Comparison of ENCODE assay signal across 8 cellular contexts in genomic region chr22:29205598-29206371, GRCh38. TPM values are rescaled to one million over a fixed set of nuclear protein-coding genes. Genes with fewer than 3 reads are reported as not detected.
DNase-seq lines count a peak whose midpoint lies in the region; ATAC-seq and TF ChIP-seq lines count a peak whose summit lies in the region.

TSS of gene EMID1 (plus strand) at chr22:29205896. CDS start at chr22:29206039, 143 bp downstream.

- BruUV-seq in PC-9 (replicated peaks; lab: Mats Ljungman, UMichigan), result no TSS peak

- H3K36me3 ChIP-seq in PC-9 (ENCODE audit: low read depth) (no peaks in the 10 kb centered on the region), mucosa of descending colon (ENCODE audit: low read depth) (no peaks in the 10 kb centered on the region), upper lobe of right lung (no peaks in the 10 kb centered on the region)

- no peaks in the 10 kb centered on the region for H4K20me1 ChIP-seq in PC-9 (ENCODE audit: insufficient read depth)

- H2AFZ ChIP-seq in PC-9, result no peak within 1 kb of the TSS

- POLR2A ChIA-PET in PC-9 (lab: Charles Lee; ENCODE audit: unreplicated experiment), result interaction anchor here (0.5 to 0.6 kb wide), 3 partner anchors 36 to 606 kb away, joined by 3 to 4 read pairs (median 4); partner anchors contain the start of gene XBP1

- H3K27me3 ChIP-seq in PC-9 (ENCODE audit: insufficient read depth, low read depth) (peaks cover 42% of the 10 kb centered on the region), upper lobe of right lung (no peaks in the 10 kb centered on the region)

- H3K4me1 ChIP-seq in PC-9 (replicated peaks; ENCODE audit: insufficient read depth) (no peaks in the 10 kb centered on the region), mucosa of descending colon (ENCODE audit: low read depth) (peaks cover 13% of the 10 kb centered on the region), upper lobe of right lung (peaks cover 27% of the 10 kb centered on the region)

- peak; percentile 39 for ATAC-seq in mucosa of descending colon
- peak; percentile 49 for ATAC-seq in upper lobe of right lung
- ATAC-seq in GM21367 (IDR thresholded peaks at IDR 0.05; ENCODE audit: unreplicated experiment), result no peak
- no peak for ATAC-seq in HG02571 (IDR thresholded peaks at IDR 0.05; ENCODE audit: unreplicated experiment)

- H3K4me2 ChIP-seq in PC-9, result peak within 1 kb of the TSS; percentile 59

- H3K79me2 ChIP-seq in PC-9 (ENCODE audit: low read depth), result no peaks in the 10 kb centered on the region

- no peaks in the 10 kb centered on the region for H3K9me3 ChIP-seq in PC-9 (ENCODE audit: insufficient read depth, low read depth)
- no peaks in the 10 kb centered on the region for H3K9me3 ChIP-seq in mucosa of descending colon
- H3K9me3 ChIP-seq in upper lobe of right lung, result no peaks in the 10 kb centered on the region

- intact Hi-C loops in PC-9 (cut with micrococcal nuclease; ENCODE audit: unreplicated experiment), result no loop called here
- intact Hi-C loops in mucosa of descending colon (cut with DNase I, micrococcal nuclease), result no loop called here
- intact Hi-C loops in upper lobe of right lung (cut with DNase I), result no loop called here

- CTCF ChIA-PET in PC-9 (lab: Charles Lee), result no interaction called here

- DNase-seq in activated naive CD4-positive, alpha-beta T cell treated with Interleukin-2 at 50 U/mL for 16 hours, result peak; percentile 20
- DNase-seq in activated naive CD4-positive, alpha-beta T cell treated with anti-CD3 and anti-CD28 coated beads, Interleukin-2, amount 50 U/mL, for 16 hours, result no peak
- DNase-seq in PC-9 (peak in 1 of 2 experiments; percentile 28), ecto neural progenitor cell (ENCODE audit: low spot score) (peak; percentile 79), mucosa of descending colon (peak in 2 of 3 donors; percentile 40 to 61), upper lobe of right lung (peak; percentile 75)

- TF ChIP-seq CTCF in PC-9 (conservative IDR thresholded peaks at IDR 0.05) (no peak), mucosa of descending colon (IDR thresholded peaks at IDR 0.05) (no peak), upper lobe of right lung (IDR thresholded peaks at IDR 0.05) (peak; percentile 14)

- no peaks in the 10 kb centered on the region for H3F3A ChIP-seq in PC-9 (ENCODE audit: insufficient read depth, low read depth)

- H3K9me2 ChIP-seq in PC-9 (ENCODE audit: insufficient read depth), result no peaks in the 10 kb centered on the region

- no peak within 1 kb of the TSS for H3K27ac ChIP-seq in PC-9
- H3K27ac ChIP-seq in upper lobe of right lung, result peak within 1 kb of the TSS; percentile 61

- H3K4me3 ChIP-seq in PC-9 (peak within 1 kb of the TSS; percentile 44; the same call in 1 of the 2 replicates), mucosa of descending colon (peak within 1 kb of the TSS; percentile 22), upper lobe of right lung (peak within 1 kb of the TSS; percentile 63)

RNA-seq across cellular contexts. Expression of gene EMID1, which starts in this region (rescaled TPM):
- 1.1 and 3.1 TPM in 2 replicates for total RNA-seq in PC-9 (2021)
- total RNA-seq in mucosa of descending colon, result 1 to 10 TPM; 1.6 to 4.3 (median 3.0) TPM
- total RNA-seq in upper lobe of right lung, result 15.2 TPM

Comparison
In these comparisons a context has a peak if more than half of its experiments do, and no peak if none do; other contexts are left out.
1. ATAC-seq: peak in mucosa of descending colon (single experiment) and upper lobe of right lung (single experiment); none in GM21367 (single experiment) and HG02571 (single experiment).
2. Peak in every context shown above with its lines, with median percentiles within 50 percentile points of each other: H3K4me3 ChIP-seq.